ENCODE assay signal across 8 cellular contexts in genomic region chr13:23980160-23980551, GRCh38.
DNase-seq lines count a peak whose midpoint lies in the region; ATAC-seq and TF ChIP-seq lines count a peak whose summit lies in the region.

No MANE protein-coding gene starts in this region.

- CTCF ChIA-PET in PC-9 (lab: Charles Lee), result no interaction called here

- H3K27ac ChIP-seq in PC-9, result no peak overlapping the region

- POLR2A ChIA-PET in PC-9 (lab: Charles Lee; ENCODE audit: unreplicated experiment), result no interaction called here
- POLR2A ChIA-PET in naive thymus-derived CD8-positive, alpha-beta T cell (lab: Charles Lee), result no interaction called here

- H3K27me3 ChIP-seq in BE2C, result peaks cover 12% of the 10 kb centered on the region
- H3K27me3 ChIP-seq in PC-9 (ENCODE audit: insufficient read depth, low read depth), result peaks cover 20% of the 10 kb centered on the region; the same call in 1 of the 2 replicates

- no peaks in the 10 kb centered on the region for H3F3A ChIP-seq in PC-9 (ENCODE audit: insufficient read depth, low read depth)

- H3K36me3 ChIP-seq in BE2C (no peaks in the 10 kb centered on the region), PC-9 (ENCODE audit: low read depth) (no peaks in the 10 kb centered on the region)

- H3K4me3 ChIP-seq in BE2C (ENCODE audit: low read depth, low read length) (peak overlapping the region; percentile 60), PC-9 (peak overlapping the region; percentile 44; the same call in 1 of the 2 replicates), fibroblast of the aortic adventitia (ENCODE audit: low read depth, low read length) (peak overlapping the region; percentile 79)

- H3K4me1 ChIP-seq in BE2C, result no peaks in the 10 kb centered on the region
- peaks cover 6% of the 10 kb centered on the region; the same call in 1 of the 2 replicates for H3K4me1 ChIP-seq in PC-9 (replicated peaks; ENCODE audit: insufficient read depth)

- no peaks in the 10 kb centered on the region for H3K36me3 Mint-ChIP-seq in activated T-helper 2 cell treated with anti-CD3 and anti-CD28 coated beads, Interferon-gamma antibody, Interleukin-2, Interleukin-4, amounts not matched to agents 10 μg/mL and 5 μg/mL and 100 μg/mL, durations not matched to agents 14 hours and 24 hours and 36 hours (ENCODE audit: low read depth)
- H3K36me3 Mint-ChIP-seq in naive thymus-derived CD8-positive, alpha-beta T cell, result no peaks in the 10 kb centered on the region
- H3K36me3 Mint-ChIP-seq in stimulated activated naive B cell treated with anti-CD40 and anti-IgM and Interleukin-4, amounts not matched to agents 10 μg/mL and 1 μg/mL and 100 μg/mL, for 72 hours, result peaks cover 0 to 2% of the 10 kb centered on the region in 2 donors

- DNase-seq in BE2C, result peak; percentile 75
- DNase-seq in PC-9, result peak in 1 of 2 experiments; percentile 67
- DNase-seq in activated T-helper 2 cell treated with anti-CD3 and anti-CD28 coated beads, Interferon-gamma antibody, Interleukin-2, Interleukin-4, amounts not matched to agents 10 μg/mL and 5 μg/mL and 100 μg/mL, durations not matched to agents 14 hours and 24 hours and 36 hours (ENCODE audit: low spot score), result peak; percentile 84
- DNase-seq in fibroblast of the aortic adventitia (ENCODE audit: low read depth), result peak; percentile 62
- peak; percentile 79 to 96 (median 90) for DNase-seq in naive thymus-derived CD8-positive, alpha-beta T cell
- peak; percentile 54 for DNase-seq in stimulated activated naive B cell treated with anti-CD40 and anti-IgM and Interleukin-4, amounts not matched to agents 10 μg/mL and 1 μg/mL and 100 μg/mL, for 72 hours

- no peaks in the 10 kb centered on the region for H3K9me2 ChIP-seq in PC-9 (ENCODE audit: insufficient read depth)

- no peaks in the 10 kb centered on the region for H3K9me3 ChIP-seq in BE2C
- H3K9me3 ChIP-seq in PC-9 (ENCODE audit: insufficient read depth, low read depth), result no peaks in the 10 kb centered on the region

- H3K4me1 Mint-ChIP-seq in activated T-helper 2 cell treated with anti-CD3 and anti-CD28 coated beads, Interferon-gamma antibody, Interleukin-2, Interleukin-4, amounts not matched to agents 10 μg/mL and 5 μg/mL and 100 μg/mL, durations not matched to agents 14 hours and 24 hours and 36 hours (ENCODE audit: low read depth), result peaks cover 11% of the 10 kb centered on the region
- peaks cover 7 to 17% (median 12%) of the 10 kb centered on the region in 4 donors for H3K4me1 Mint-ChIP-seq in naive thymus-derived CD8-positive, alpha-beta T cell
- peaks cover 10 to 15% of the 10 kb centered on the region in 2 donors for H3K4me1 Mint-ChIP-seq in stimulated activated naive B cell treated with anti-CD40 and anti-IgM and Interleukin-4, amounts not matched to agents 10 μg/mL and 1 μg/mL and 100 μg/mL, for 72 hours

- BruUV-seq in PC-9 (replicated peaks; lab: Mats Ljungman, UMichigan), result no TSS peak

- H3K27ac Mint-ChIP-seq in activated T-helper 2 cell treated with anti-CD3 and anti-CD28 coated beads, Interferon-gamma antibody, Interleukin-2, Interleukin-4, amounts not matched to agents 10 μg/mL and 5 μg/mL and 100 μg/mL, durations not matched to agents 14 hours and 24 hours and 36 hours, result peak overlapping the region; percentile 68
- peak overlapping the region; percentile 7 to 98 (median 90) for H3K27ac Mint-ChIP-seq in naive thymus-derived CD8-positive, alpha-beta T cell
- H3K27ac Mint-ChIP-seq in stimulated activated naive B cell treated with anti-CD40 and anti-IgM and Interleukin-4, amounts not matched to agents 10 μg/mL and 1 μg/mL and 100 μg/mL, for 72 hours, result peak overlapping the region; percentile 73

- H3K4me2 ChIP-seq in PC-9, result peak overlapping the region; percentile 74

- H3K27me3 Mint-ChIP-seq in activated T-helper 2 cell treated with anti-CD3 and anti-CD28 coated beads, Interferon-gamma antibody, Interleukin-2, Interleukin-4, amounts not matched to agents 10 μg/mL and 5 μg/mL and 100 μg/mL, durations not matched to agents 14 hours and 24 hours and 36 hours (ENCODE audit: low read depth), result peaks cover 53% of the 10 kb centered on the region
- H3K27me3 Mint-ChIP-seq in naive thymus-derived CD8-positive, alpha-beta T cell, result peaks cover 8 to 17% (median 15%) of the 10 kb centered on the region in 5 donors
- peaks cover 38 to 39% of the 10 kb centered on the region in 2 donors for H3K27me3 Mint-ChIP-seq in stimulated activated naive B cell treated with anti-CD40 and anti-IgM and Interleukin-4, amounts not matched to agents 10 μg/mL and 1 μg/mL and 100 μg/mL, for 72 hours

- H3K79me2 ChIP-seq in PC-9 (ENCODE audit: low read depth), result no peaks in the 10 kb centered on the region

- no peaks in the 10 kb centered on the region for H3K9me3 Mint-ChIP-seq in activated T-helper 2 cell treated with anti-CD3 and anti-CD28 coated beads, Interferon-gamma antibody, Interleukin-2, Interleukin-4, amounts not matched to agents 10 μg/mL and 5 μg/mL and 100 μg/mL, durations not matched to agents 14 hours and 24 hours and 36 hours
- peaks cover 0 to 2% (median 0%) of the 10 kb centered on the region in 9 donors for H3K9me3 Mint-ChIP-seq in naive thymus-derived CD8-positive, alpha-beta T cell
- no peaks in the 10 kb centered on the region for H3K9me3 Mint-ChIP-seq in stimulated activated naive B cell treated with anti-CD40 and anti-IgM and Interleukin-4, amounts not matched to agents 10 μg/mL and 1 μg/mL and 100 μg/mL, for 72 hours

- no peaks in the 10 kb centered on the region for H4K20me1 ChIP-seq in PC-9 (ENCODE audit: insufficient read depth)

- peak overlapping the region; percentile 82 for H3K4me3 Mint-ChIP-seq in activated T-helper 2 cell treated with anti-CD3 and anti-CD28 coated beads, Interferon-gamma antibody, Interleukin-2, Interleukin-4, amounts not matched to agents 10 μg/mL and 5 μg/mL and 100 μg/mL, durations not matched to agents 14 hours and 24 hours and 36 hours (ENCODE audit: low read depth)
- H3K4me3 Mint-ChIP-seq in naive thymus-derived CD8-positive, alpha-beta T cell, result peak overlapping the region; percentile 81 to 95 (median 90)
- peak overlapping the region; percentile 81 to 85 for H3K4me3 Mint-ChIP-seq in stimulated activated naive B cell treated with anti-CD40 and anti-IgM and Interleukin-4, amounts not matched to agents 10 μg/mL and 1 μg/mL and 100 μg/mL, for 72 hours

- ATAC-seq in GM19372 (IDR thresholded peaks at IDR 0.05; ENCODE audit: low read depth, unreplicated experiment) (peak; percentile 98), HG03457 (IDR thresholded peaks at IDR 0.05; ENCODE audit: unreplicated experiment) (peak; percentile 73)
- peak; percentile 87 to 94 for ATAC-seq in naive thymus-derived CD8-positive, alpha-beta T cell
- peak; percentile 89 to 91 for ATAC-seq in stimulated activated naive B cell treated with anti-CD40 and anti-IgM and Interleukin-4, amounts not matched to agents 10 μg/mL and 1 μg/mL and 100 μg/mL, for 72 hours (replicated peaks)

- intact Hi-C loops in PC-9 (cut with micrococcal nuclease; ENCODE audit: unreplicated experiment), result no loop called here
- intact Hi-C loops in activated T-helper 2 cell treated with anti-CD3 and anti-CD28 coated beads, Interferon-gamma antibody, Interleukin-2, Interleukin-4, amounts not matched to agents 10 μg/mL and 5 μg/mL and 100 μg/mL, durations not matched to agents 14 hours and 24 hours and 36 hours (cut with micrococcal nuclease), result loop anchor here (2.0 kb wide), 1 partner anchor 13 kb away; no protein-coding TSS in a partner anchor

- no peak overlapping the region for H2AFZ ChIP-seq in PC-9

- TF ChIP-seq CTCF in BE2C (IDR thresholded peaks at IDR 0.05; ENCODE audit: low read depth, low read length), result no peak
- no peak for TF ChIP-seq CTCF in PC-9 (conservative IDR thresholded peaks at IDR 0.05)
- no peak for TF ChIP-seq CTCF in fibroblast of the aortic adventitia (IDR thresholded peaks at IDR 0.05; ENCODE audit: insufficient read depth, low read length)
